ENCODE assay signal across 23 cellular contexts in genomic region chrX:150223176-150224015, GRCh38.
A peak's percentile ranks its signal among the peaks of the same experiment; 100 is the strongest.
DNase-seq lines count a peak whose midpoint lies in the region; ATAC-seq and TF ChIP-seq lines count a peak whose summit lies in the region.
"Had no signal": no experiment of that assay in that cellular context is flagged by ENCODE, and none has a peak within 500 bp of the region (broad histone marks: within the 10 kb centered on the region; RNA-seq: fewer than 3 reads in every experiment).

No MANE protein-coding gene starts in this region.

- in situ Hi-C loops in transverse colon (cut with MboI; ENCODE audit: low pct_ligation_motif_present in 1 of 4, low pct_unique_long_range_greater_than_20kb in 1 of 4, low sequenced_read_pairs in 3 of 4), result loop anchor here in 1 of 4 donors (25.0 kb wide), 1 partner anchor 89 kb away; no protein-coding TSS in a partner anchor

- peaks cover 7% of the 10 kb centered on the region for H3K27me3 Mint-ChIP-seq in activated CD8-positive, alpha-beta memory T cell treated with anti-CD3 and anti-CD28 coated beads, Interleukin-2, amount 10 ng/mL, durations not matched to agents 7 days and 5 days
- H3K27me3 Mint-ChIP-seq in type B pancreatic cell, result peaks cover 9% of the 10 kb centered on the region

- no peaks in the 10 kb centered on the region for H3K36me3 Mint-ChIP-seq in activated CD8-positive, alpha-beta memory T cell treated with anti-CD3 and anti-CD28 coated beads, Interleukin-2, amount 10 ng/mL, durations not matched to agents 7 days and 5 days
- no peaks in the 10 kb centered on the region for H3K36me3 Mint-ChIP-seq in type B pancreatic cell
- H3K36me3 Mint-ChIP-seq: CD4-positive, alpha-beta memory T cell had no signal

- H3K4me1 Mint-ChIP-seq in activated CD8-positive, alpha-beta memory T cell treated with anti-CD3 and anti-CD28 coated beads, Interleukin-2, amount 10 ng/mL, durations not matched to agents 7 days and 5 days, result peaks cover 5% of the 10 kb centered on the region
- no peaks in the 10 kb centered on the region for H3K4me1 Mint-ChIP-seq in type B pancreatic cell (ENCODE audit: unreplicated experiment)
- H3K4me1 Mint-ChIP-seq: CD4-positive, alpha-beta memory T cell had no signal

- H3K9me3 Mint-ChIP-seq in activated CD8-positive, alpha-beta memory T cell treated with anti-CD3 and anti-CD28 coated beads, Interleukin-2, amount 10 ng/mL, durations not matched to agents 7 days and 5 days (ENCODE audit: low read depth), result no peaks in the 10 kb centered on the region
- H3K9me3 Mint-ChIP-seq in type B pancreatic cell, result peaks cover 9% of the 10 kb centered on the region

- no peak overlapping the region for H3K27ac Mint-ChIP-seq in activated CD8-positive, alpha-beta memory T cell treated with anti-CD3 and anti-CD28 coated beads, Interleukin-2, amount 10 ng/mL, durations not matched to agents 7 days and 5 days
- H3K27ac Mint-ChIP-seq in type B pancreatic cell, result no peak overlapping the region
- H3K27ac Mint-ChIP-seq: CD4-positive, alpha-beta memory T cell had no signal

- H3K27ac ChIP-seq in coronary artery (no peak overlapping the region), transverse colon (no peak overlapping the region)
- H3K27ac ChIP-seq: 22Rv1, GM23248 had no signal

- no peaks in the 10 kb centered on the region for H3K27me3 ChIP-seq in transverse colon
- H3K27me3 ChIP-seq: BE2C had no signal

- no peaks in the 10 kb centered on the region for H3K9me3 ChIP-seq in transverse colon
- H3K9me3 ChIP-seq: BE2C had no signal

- no peak for ATAC-seq in activated CD8-positive, alpha-beta memory T cell treated with anti-CD3 and anti-CD28 coated beads, Interleukin-2, amount 10 ng/mL, durations not matched to agents 7 days and 5 days
- no peak for ATAC-seq in stimulated activated naive CD8-positive, alpha-beta T cell treated with anti-CD3 and anti-CD28 coated beads, Interleukin-15, Interleukin-2, amounts not matched to agents 100 U/mL and 50 U/mL, for 24 hours
- ATAC-seq: GM12878 had no signal

- H3K36me3 ChIP-seq in transverse colon, result no peaks in the 10 kb centered on the region
- H3K36me3 ChIP-seq: BE2C had no signal

- intact Hi-C loops in transverse colon (cut with DNase I; ENCODE audit: low total_unique reads), result no loop called here

- TF ChIP-seq EP300 in transverse colon (IDR thresholded peaks at IDR 0.05; ENCODE audit: low read depth), result no peak

- POLR2A ChIA-PET in GM10248 (lab: Yijun Ruan, JAX), result no interaction called here

- H3K4me3 Mint-ChIP-seq in activated CD8-positive, alpha-beta memory T cell treated with anti-CD3 and anti-CD28 coated beads, Interleukin-2, amount 10 ng/mL, durations not matched to agents 7 days and 5 days, result no peak overlapping the region
- no peak overlapping the region for H3K4me3 Mint-ChIP-seq in type B pancreatic cell
- H3K4me3 Mint-ChIP-seq: CD4-positive, alpha-beta memory T cell had no signal

- H3K4me3 ChIP-seq in coronary artery (no peak overlapping the region), transverse colon (no peak overlapping the region)
- H3K4me3 ChIP-seq: GM12878, GM23248 had no signal

- no peaks in the 10 kb centered on the region for H3K4me1 ChIP-seq in transverse colon
- H3K4me1 ChIP-seq: BE2C had no signal

- CTCF ChIA-PET in activated CD8-positive, alpha-beta memory T cell treated with anti-CD3 and anti-CD28 coated beads, Interleukin-2, amount 10 ng/mL, durations not matched to agents 7 days and 5 days (lab: Charles Lee), result interaction anchor here (1.0 kb wide), 1 partner anchor 16 kb away, joined by 3 read pairs; no protein-coding TSS in a partner anchor
- CTCF ChIA-PET in GM10248 (lab: Yijun Ruan, JAX), result no interaction called here

- DNase-seq in activated CD8-positive, alpha-beta memory T cell treated with anti-CD3 and anti-CD28 coated beads for 24 hours, result peak; percentile 46
- no peak for DNase-seq in activated CD8-positive, alpha-beta memory T cell treated with anti-CD3 and anti-CD28 coated beads, Interleukin-2, amount 10 ng/mL, durations not matched to agents 7 days and 5 days
- DNase-seq in coronary artery (ENCODE audit: low spot score) (peak; percentile 60), mesenteric fat pad (ENCODE audit: low spot score) (peak; percentile 65), type B pancreatic cell (ENCODE audit: extremely low spot score, unreplicated experiment) (peak; percentile 25), GM10248 (ENCODE audit: extremely low spot score) (no peak), transverse colon (no peak)
- DNase-seq in stimulated activated naive CD8-positive, alpha-beta T cell treated with anti-CD3 and anti-CD28 coated beads, Interleukin-15, Interleukin-2, amounts not matched to agents 100 U/mL and 50 U/mL, for 24 hours, result no peak
- DNase-seq: ACHN; AML-193; BE2C; C1 segment of cervical spinal cord; Calu3; CD4-positive, alpha-beta memory T cell; COR-L47; DMS53; DMS79 treated with DMSO at 0.1 percent for 48 hours; GF-D8; GM23248; H7; HCEC 1CT had no signal

- no peak for TF ChIP-seq CTCF in coronary artery (IDR thresholded peaks at IDR 0.05)
- no peak for TF ChIP-seq CTCF in type B pancreatic cell (conservative IDR thresholded peaks at IDR 0.05)
- TF ChIP-seq CTCF in GM10248 (IDR thresholded peaks at IDR 0.05; ENCODE audit: control extremely low read depth, extremely low read depth, low read depth, missing control alignments), result no peak
- no peak for TF ChIP-seq CTCF in transverse colon (IDR thresholded peaks at IDR 0.05)

- no peak for TF ChIP-seq POLR2A in transverse colon (IDR thresholded peaks at IDR 0.05)

- WGBS in transverse colon (ENCODE audit: low coverage in 1 of 2), 2 donors, result 79% methylated on average over 12 of the region's 12 CpGs; no CpG with 5 or more reads in 1 of the 2 donors

Comparison
In these comparisons a context has a peak if more than half of its experiments do, and no peak if none do; other contexts are left out.
1. DNase-seq: peak in activated CD8-positive, alpha-beta memory T cell treated with anti-CD3 and anti-CD28 coated beads for 24 hours (single experiment), coronary artery (single experiment), mesenteric fat pad (single experiment) and type B pancreatic cell (single experiment); none in activated CD8-positive, alpha-beta memory T cell treated with anti-CD3 and anti-CD28 coated beads, Interleukin-2, amount 10 ng/mL, durations not matched to agents 7 days and 5 days (single experiment), stimulated activated naive CD8-positive, alpha-beta T cell treated with anti-CD3 and anti-CD28 coated beads, Interleukin-15, Interleukin-2, amounts not matched to agents 100 U/mL and 50 U/mL, for 24 hours (single experiment), GM10248 (single experiment) and transverse colon (single experiment).